8 cellular contexts compared by ENCODE assay signal in the genomic region with DNA sequence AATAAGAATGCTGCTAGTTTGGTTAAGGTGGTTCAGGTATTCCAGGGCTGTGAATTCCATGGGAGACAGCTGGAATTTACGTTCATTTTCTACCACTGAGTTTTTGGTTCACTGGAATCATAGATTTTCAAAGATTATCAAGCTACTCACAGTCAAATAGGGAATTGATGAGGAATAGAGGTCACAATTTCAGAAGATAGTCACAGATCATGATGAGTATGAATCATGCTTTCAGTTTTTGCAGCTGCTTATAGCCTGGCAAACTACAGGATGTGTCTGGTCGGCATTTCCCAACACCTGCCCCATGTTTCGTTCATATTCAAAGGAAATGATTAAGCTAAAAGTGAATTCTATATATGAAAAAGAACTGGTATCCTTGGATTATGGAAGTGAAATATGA. TPM values are rescaled to one million over a fixed set of nuclear protein-coding genes. Genes with fewer than 3 reads are reported as not detected.
A peak's percentile ranks its signal among the peaks of the same experiment; 100 is the strongest.
DNase-seq lines count a peak whose midpoint lies in the region; ATAC-seq and TF ChIP-seq lines count a peak whose summit lies in the region.

No MANE protein-coding gene starts in this region.

- peak; percentile 88 for ATAC-seq in GM21619 (IDR thresholded peaks at IDR 0.05; ENCODE audit: unreplicated experiment)

- H3K4me3 ChIP-seq in KMS-11 (IDR thresholded peaks at IDR 0.05; ENCODE audit: insufficient read depth, low read depth, low read length) (no peak overlapping the region), esophagus squamous epithelium (no peak overlapping the region)

- H4K20me1 ChIP-seq in KMS-11 (ENCODE audit: insufficient read depth), result no peaks in the 10 kb centered on the region

- intact Hi-C loops in esophagus squamous epithelium (cut with DNase I), result no loop called here

- peak overlapping the region; percentile 50; the same call in 1 of the 2 replicates for H3K9ac ChIP-seq in KMS-11

- H3K4me1 ChIP-seq in KMS-11 (ENCODE audit: low read depth, poor library complexity, severe bottlenecking), result peaks cover 22% of the 10 kb centered on the region
- H3K4me1 ChIP-seq in esophagus squamous epithelium, result peaks cover 0 to 10% (median 4%) of the 10 kb centered on the region in 3 donors

- no peak for TF ChIP-seq POLR2A in esophagus squamous epithelium (IDR thresholded peaks at IDR 0.05)

- H3K36me3 ChIP-seq in KMS-11 (ENCODE audit: insufficient read depth) (no peaks in the 10 kb centered on the region), esophagus squamous epithelium (peaks cover 0 to 15% (median 0%) of the 10 kb centered on the region in 3 donors)

- no peak for TF ChIP-seq CTCF in GM13976 (IDR thresholded peaks at IDR 0.05; ENCODE audit: borderline replicate concordance, control extremely low read depth, extremely low read depth, insufficient read depth, missing control alignments)
- no peak for TF ChIP-seq CTCF in KMS-11 (conservative IDR thresholded peaks at IDR 0.05; ENCODE audit: low read depth, low read length)
- no peak for TF ChIP-seq CTCF in esophagus squamous epithelium (IDR thresholded peaks at IDR 0.05)

- H3K9me3 ChIP-seq in esophagus squamous epithelium, result no peaks in the 10 kb centered on the region

- H2AFZ ChIP-seq in KMS-11 (ENCODE audit: low read depth), result peak overlapping the region; percentile 5; the same call in 1 of the 2 replicates

- H3K4me2 ChIP-seq in KMS-11, result peak overlapping the region; percentile 76

- H3K27me3 ChIP-seq in KMS-11 (ENCODE audit: insufficient read depth, low read depth) (no peaks in the 10 kb centered on the region), esophagus squamous epithelium (no peaks in the 10 kb centered on the region)

- no peaks in the 10 kb centered on the region for H3K79me2 ChIP-seq in KMS-11 (ENCODE audit: insufficient read depth, low read depth)

- 45 to 52% methylated on average over 3 of the region's 3 CpGs for WGBS in esophagus squamous epithelium, 2 donors

- in situ Hi-C loops in GM13976 (cut with MboI; ENCODE audit: low sequenced_read_pairs, unreplicated experiment), result no loop called here

- peak overlapping the region; percentile 67; the same call in 1 of the 2 replicates for H3K27ac ChIP-seq in KMS-11
- no peak overlapping the region for H3K27ac ChIP-seq in esophagus squamous epithelium

- peak; percentile 31 for DNase-seq in GM13976 (ENCODE audit: low spot score)
- DNase-seq in dermis microvascular lymphatic vessel endothelial cell (ENCODE audit: low read depth in 2 of 2), result peak; percentile 83 to 89
- DNase-seq in globus pallidus (ENCODE audit: low spot score), result no peak
- DNase-seq in esophagus squamous epithelium (lab: John Stamatoyannopoulos, UW), result no peak
- DNase-seq in SKM-1 treated with dmso at 0.1 percent for 144 hours (lab: John Stamatoyannopoulos, UW; ENCODE audit: unreplicated experiment), result no peak
- DNase-seq in NCI-H526 treated with DMSO at 0.1 percent for 48 hours (lab: John Stamatoyannopoulos, UW), result no peak

RNA-seq across cellular contexts. Expression of a gene that starts 58.7 kb away (rescaled TPM):
- total RNA-seq in dermis microvascular lymphatic vessel endothelial cell (7.7 and 8.6 TPM in 2 replicates), esophagus squamous epithelium (10 to 100 TPM in 2 of 4 donors, 1 to 10 TPM in 2; 7.6 to 15.8 (median 9.0) TPM)

Comparison
In these comparisons a context has a peak if more than half of its experiments do, and no peak if none do; other contexts are left out.
1. DNase-seq: peak in GM13976 (single experiment) and dermis microvascular lymphatic vessel endothelial cell (2 of 2); none in globus pallidus (single experiment), esophagus squamous epithelium (single experiment), SKM-1 treated with dmso at 0.1 percent for 144 hours (single experiment) and NCI-H526 treated with DMSO at 0.1 percent for 48 hours (single experiment).